Comparison of ENCODE assay signal across 8 cellular contexts in genomic region chr20:17960927-17961599, GRCh38. TPM values are rescaled to one million over a fixed set of nuclear protein-coding genes. Genes with fewer than 3 reads are reported as not detected.
DNase-seq lines count a peak whose midpoint lies in the region; ATAC-seq and TF ChIP-seq lines count a peak whose summit lies in the region.

No MANE protein-coding gene starts in this region.

- H3K9ac ChIP-seq in HUES48 (ENCODE audit: low read depth, low read length) = no peak overlapping the region

- no peaks in the 10 kb centered on the region for H3K36me3 ChIP-seq in CD8-positive, alpha-beta T cell (ENCODE audit: insufficient read depth, low read length)
- peaks cover 63% of the 10 kb centered on the region for H3K36me3 ChIP-seq in HUES48 (ENCODE audit: control insufficient read depth, insufficient read depth, low read length)

- peaks cover 87% of the 10 kb centered on the region for H3K4me1 Mint-ChIP-seq in CD8-positive, alpha-beta T cell (ENCODE audit: low read depth)
- H3K4me1 Mint-ChIP-seq in chondrocyte (ENCODE audit: low read depth) = peaks cover 97% of the 10 kb centered on the region
- peaks cover 78% of the 10 kb centered on the region for H3K4me1 Mint-ChIP-seq in nephron

- no peak overlapping the region for H3K4me3 Mint-ChIP-seq in CD8-positive, alpha-beta T cell
- H3K4me3 Mint-ChIP-seq in chondrocyte (ENCODE audit: unreplicated experiment) = peak overlapping the region; percentile 11
- peak overlapping the region; percentile 18 to 71 (median 64) for H3K4me3 Mint-ChIP-seq in nephron

- intact Hi-C loops in CD8-positive, alpha-beta T cell (cut with DNase I, micrococcal nuclease) = loop anchor here in 1 of 2 experiments (10.0 kb wide), 2 partner anchors 834 to 1226 kb away; partner anchors contain the start of gene SNRPB2

- H3K4me1 ChIP-seq in CD8-positive, alpha-beta T cell (ENCODE audit: insufficient read depth, low read length) = peaks cover 46% of the 10 kb centered on the region
- H3K4me1 ChIP-seq in HUES48 (ENCODE audit: control insufficient read depth, insufficient read depth, low read length) = peaks cover 65% of the 10 kb centered on the region

- POLR2A ChIA-PET in CD8-positive, alpha-beta T cell (lab: Charles Lee) = no interaction called here

- H3K36me3 Mint-ChIP-seq in CD8-positive, alpha-beta T cell = peaks cover 23% of the 10 kb centered on the region
- peaks cover 2% of the 10 kb centered on the region for H3K36me3 Mint-ChIP-seq in chondrocyte (ENCODE audit: low read depth)
- peaks cover 21% of the 10 kb centered on the region for H3K36me3 Mint-ChIP-seq in nephron (ENCODE audit: low read depth)

- no peak for TF ChIP-seq POLR2A in GM18505 (IDR thresholded peaks at IDR 0.05; ENCODE audit: borderline replicate concordance, extremely low read depth, insufficient read depth, insufficient read length)

- CTCF ChIA-PET in CD8-positive, alpha-beta T cell (lab: Charles Lee) = interaction anchor here (1.1 kb wide), 1 partner anchor 9 kb away, joined by 3 read pairs; no protein-coding TSS in a partner anchor

- H3K27ac Mint-ChIP-seq in CD8-positive, alpha-beta T cell = peak overlapping the region; percentile 52
- peak overlapping the region; percentile 92 for H3K27ac Mint-ChIP-seq in chondrocyte (ENCODE audit: unreplicated experiment)
- H3K27ac Mint-ChIP-seq in nephron = peak overlapping the region; percentile 86 to 99 (median 96)

- no peaks in the 10 kb centered on the region for H3K27me3 ChIP-seq in CD8-positive, alpha-beta T cell (ENCODE audit: insufficient read depth, low read length)
- H3K27me3 ChIP-seq in HUES48 (ENCODE audit: control insufficient read depth, insufficient read depth, low read length) = no peaks in the 10 kb centered on the region

- no peak overlapping the region for H3K27ac ChIP-seq in CD8-positive, alpha-beta T cell (ENCODE audit: low read depth, low read length)
- peak overlapping the region; percentile 38 for H3K27ac ChIP-seq in HUES48 (ENCODE audit: low read depth, low read length)

- no peak for ATAC-seq in CD8-positive, alpha-beta T cell
- ATAC-seq in GM18505 (IDR thresholded peaks at IDR 0.05; ENCODE audit: unreplicated experiment) (no peak), HG03095 (IDR thresholded peaks at IDR 0.05; ENCODE audit: unreplicated experiment) (no peak)

- no peak for TF ChIP-seq CTCF in CD8-positive, alpha-beta T cell (IDR thresholded peaks at IDR 0.05)
- TF ChIP-seq CTCF in chondrocyte (IDR thresholded peaks at IDR 0.05) (no peak), nephron (IDR thresholded peaks at IDR 0.05; ENCODE audit: unreplicated experiment in 3 of 3) (no peak)

- DNase-seq in CD8-positive, alpha-beta T cell = no peak
- DNase-seq in chondrocyte (ENCODE audit: low spot score) (no peak), OCI-M2 (lab: John Stamatoyannopoulos, UW; ENCODE audit: unreplicated experiment) (no peak), NCI-H526 treated with DMSO at 0.1 percent for 48 hours (lab: John Stamatoyannopoulos, UW) (no peak)

- H3K9me3 Mint-ChIP-seq in CD8-positive, alpha-beta T cell = no peaks in the 10 kb centered on the region
- H3K9me3 Mint-ChIP-seq in chondrocyte (ENCODE audit: low read depth) (no peaks in the 10 kb centered on the region), nephron (no peaks in the 10 kb centered on the region)

- H3K9me3 ChIP-seq in CD8-positive, alpha-beta T cell (ENCODE audit: low read length) = no peaks in the 10 kb centered on the region
- H3K9me3 ChIP-seq in HUES48 (ENCODE audit: control insufficient read depth, insufficient read depth, low read length) = no peaks in the 10 kb centered on the region

- no peaks in the 10 kb centered on the region for H3K27me3 Mint-ChIP-seq in CD8-positive, alpha-beta T cell (ENCODE audit: low read depth)
- H3K27me3 Mint-ChIP-seq in chondrocyte (ENCODE audit: low read depth) = no peaks in the 10 kb centered on the region
- H3K27me3 Mint-ChIP-seq in nephron (ENCODE audit: low read depth) = no peaks in the 10 kb centered on the region

- H3K4me3 ChIP-seq in CD8-positive, alpha-beta T cell (ENCODE audit: low read depth, low read length) = no peak overlapping the region
- peak overlapping the region; percentile 27; the same call in 1 of the 2 replicates for H3K4me3 ChIP-seq in HUES48 (ENCODE audit: low read depth, low read length)

RNA-seq across cellular contexts. Expression of gene SNX5, which starts 7.5 kb away (rescaled TPM):
- 10 to 100 TPM; 47.3 to 52.0 TPM for total RNA-seq in CD8-positive, alpha-beta T cell
- total RNA-seq in chondrocyte = 74.1 to 133 TPM (median 82.5 TPM) in 3 replicates

RNA-seq across cellular contexts. Expression of gene MGME1, which starts 7.8 kb away (rescaled TPM):
- 1 to 10 TPM; 4.5 to 4.7 TPM for total RNA-seq in CD8-positive, alpha-beta T cell
- total RNA-seq in chondrocyte = 13.6 to 21.3 TPM (median 15.1 TPM) in 3 replicates
